ENCODE assay signal across 8 cellular contexts in genomic region chr1:151198254-151199127, GRCh38. TPM values are rescaled to one million over a fixed set of nuclear protein-coding genes. Genes with fewer than 3 reads are reported as not detected.
A peak's percentile ranks its signal among the peaks of the same experiment; 100 is the strongest.
DNase-seq lines count a peak whose midpoint lies in the region; ATAC-seq, FAIRE-seq and TF ChIP-seq lines count a peak whose summit lies in the region.

Gene PIP5K1A, plus strand, starts transcription at chr1:151198552. Its CDS starts 445 bp downstream, at chr1:151198997.

- H3K4me1 ChIP-seq in esophagus muscularis mucosa, result peaks cover 45 to 71% (median 64%) of the 10 kb centered on the region in 4 donors
- H3K4me1 ChIP-seq in muscle layer of duodenum (ENCODE audit: control insufficient read depth in 1 of 2, insufficient read depth in 2 of 2, low read length in 2 of 2), result peaks cover 5 to 19% of the 10 kb centered on the region in 2 donors

- no peak for TF ChIP-seq EP300 in esophagus muscularis mucosa (IDR thresholded peaks at IDR 0.05)

- no peaks in the 10 kb centered on the region for H3K9me3 ChIP-seq in KOPT-K1 (ENCODE audit: insufficient read depth, low read length, poor library complexity, severe bottlenecking)
- no peaks in the 10 kb centered on the region for H3K9me3 ChIP-seq in esophagus muscularis mucosa
- H3K9me3 ChIP-seq in muscle layer of duodenum (ENCODE audit: control insufficient read depth in 1 of 2, low read length in 2 of 2), result no peaks in the 10 kb centered on the region

- no peaks in the 10 kb centered on the region for H3K27me3 Mint-ChIP-seq in activated T-cell treated with anti-CD3 and anti-CD28 coated beads, Interleukin-2, amount 50 U/mL, for 72 hours (ENCODE audit: low read depth)

- peak; percentile 77 for FAIRE-seq in RCC 7860 (lab: Jason Lieb, UNC)

- H3K9me3 Mint-ChIP-seq in activated T-cell treated with anti-CD3 and anti-CD28 coated beads, Interleukin-2, amount 50 U/mL, for 72 hours, result no peaks in the 10 kb centered on the region

- peaks cover 15 to 31% of the 10 kb centered on the region in 2 donors for H3K36me3 Mint-ChIP-seq in activated T-cell treated with anti-CD3 and anti-CD28 coated beads, Interleukin-2, amount 50 U/mL, for 72 hours (ENCODE audit: insufficient read depth in 2 of 2)

- intact Hi-C loops in esophagus muscularis mucosa (cut with DNase I), result no loop called here

- TF ChIP-seq POLR2A in esophagus muscularis mucosa (IDR thresholded peaks at IDR 0.05; ENCODE audit: low read depth), result peak; percentile 70

- peak within 1 kb of the TSS; percentile 99 for H3K4me3 Mint-ChIP-seq in activated T-cell treated with anti-CD3 and anti-CD28 coated beads, Interleukin-2, amount 50 U/mL, for 72 hours

- H3K4me3 ChIP-seq in esophagus muscularis mucosa, result peak within 1 kb of the TSS; percentile 82 to 92 (median 86)
- H3K4me3 ChIP-seq in muscle layer of duodenum (ENCODE audit: low read depth in 1 of 2, low read length in 2 of 2), result peak within 1 kb of the TSS; percentile 90 to 99

- H3K27ac Mint-ChIP-seq in activated T-cell treated with anti-CD3 and anti-CD28 coated beads, Interleukin-2, amount 50 U/mL, for 72 hours, result peak within 1 kb of the TSS; percentile 99

- DNase-seq in DMS53 treated with DMSO at 0.1 percent for 48 hours (lab: John Stamatoyannopoulos, UW; ENCODE audit: unreplicated experiment), result peak; percentile 97
- peak; percentile 98 for DNase-seq in RCC 7860 (ENCODE audit: low spot score)
- peak; percentile 99 for DNase-seq in activated T-cell treated with anti-CD3 and anti-CD28 coated beads, Interleukin-2, amount 50 U/mL, for 72 hours
- DNase-seq in esophagus muscularis mucosa (ENCODE audit: extremely low spot score), result peak; percentile 100
- peak; percentile 97 to 98 for DNase-seq in stimulated activated CD8-positive, alpha-beta memory T cell treated with anti-CD3 and anti-CD28 coated beads, Interleukin-7, amount 100 ng/mL, for 4 hours (ENCODE audit: low read depth in 2 of 2)

- ATAC-seq in GM21737 (IDR thresholded peaks at IDR 0.05; ENCODE audit: unreplicated experiment), result peak; percentile 85
- ATAC-seq in activated T-cell treated with anti-CD3 and anti-CD28 coated beads, Interleukin-2, amount 50 U/mL, for 72 hours (replicated peaks in 1 of 2), result peak; percentile 94

- no peaks in the 10 kb centered on the region for H3K27me3 ChIP-seq in esophagus muscularis mucosa
- no peaks in the 10 kb centered on the region for H3K27me3 ChIP-seq in muscle layer of duodenum (ENCODE audit: low read depth, low read length)

- H3K36me3 ChIP-seq in KOPT-K1 (ENCODE audit: insufficient read depth, low read length), result peaks cover 22% of the 10 kb centered on the region
- peaks cover 5 to 13% (median 13%) of the 10 kb centered on the region in 4 donors for H3K36me3 ChIP-seq in esophagus muscularis mucosa
- H3K36me3 ChIP-seq in muscle layer of duodenum (ENCODE audit: control insufficient read depth in 1 of 2, insufficient read depth in 2 of 2, low read length in 2 of 2), result peaks cover 0 to 18% of the 10 kb centered on the region in 2 donors

- WGBS in esophagus muscularis mucosa, result 1% methylated on average over 54 of the region's 60 CpGs

- peaks cover 55% of the 10 kb centered on the region for H3K4me1 Mint-ChIP-seq in activated T-cell treated with anti-CD3 and anti-CD28 coated beads, Interleukin-2, amount 50 U/mL, for 72 hours (ENCODE audit: low read depth)

- TF ChIP-seq CTCF in esophagus muscularis mucosa (IDR thresholded peaks at IDR 0.05), result peak in 1 of 3 experiments; percentile 13

- H3K27ac ChIP-seq in KOPT-K1 (ENCODE audit: low read depth, low read length, poor library complexity, severe bottlenecking) (peak within 1 kb of the TSS; percentile 82), esophagus muscularis mucosa (replicated peaks in 1 of 4) (peak within 1 kb of the TSS; percentile 92 to 96 (median 95)), muscle layer of duodenum (ENCODE audit: low read length) (peak within 1 kb of the TSS; percentile 98)

RNA-seq across cellular contexts. Expression of gene PIP5K1A, which starts in this region (rescaled TPM):
- 10 to 100 TPM; 77.5 to 80.3 TPM for total RNA-seq in activated T-cell treated with anti-CD3 and anti-CD28 coated beads, Interleukin-2, amount 50 U/mL, for 72 hours
- total RNA-seq in esophagus muscularis mucosa, result 10 to 100 TPM; 44.7 to 54.9 (median 47.1) TPM

Comparison
In these comparisons a context has a peak if more than half of its experiments do, and no peak if none do; other contexts are left out.
1. Peak in every context shown above with its lines: DNase-seq, ATAC-seq, H3K4me3 ChIP-seq and H3K27ac ChIP-seq.